In genomic region chr14:54651018-54651351, GRCh38 we compare ENCODE assay signal across 12 cellular contexts.
DNase-seq lines count a peak whose midpoint lies in the region; ATAC-seq and TF ChIP-seq lines count a peak whose summit lies in the region.
"Had no signal": no experiment of that assay in that cellular context is flagged by ENCODE, and none has a peak within 500 bp of the region (broad histone marks: within the 10 kb centered on the region; RNA-seq: fewer than 3 reads in every experiment).

No MANE protein-coding gene starts in this region.

- peak overlapping the region; percentile 91 for H3K27ac Mint-ChIP-seq in mesothelial cell of epicardium
- H3K27ac Mint-ChIP-seq: T-helper 1 cell treated with Interleukin-12 subunit alpha and Interleukin-12 subunit beta and Interleukin-4 antibody, amounts not matched to agents 30 μg/mL and 1 μg/mL, for 36 hours had no signal

- H3K27ac ChIP-seq in HUES6 (ENCODE audit: low read depth, low read length) (peak overlapping the region; percentile 96), coronary artery (peak overlapping the region; percentile 89 to 90), thoracic aorta (peak overlapping the region; percentile 90)

- H3K36me3 Mint-ChIP-seq in mesothelial cell of epicardium = no peaks in the 10 kb centered on the region

- H3K27me3 ChIP-seq in HUES6 (ENCODE audit: control insufficient read depth, insufficient read depth, low read length) (no peaks in the 10 kb centered on the region), thoracic aorta (replicated peaks; ENCODE audit: insufficient read depth) (no peaks in the 10 kb centered on the region)

- peaks cover 57% of the 10 kb centered on the region for H3K4me1 ChIP-seq in HUES6 (ENCODE audit: control insufficient read depth, insufficient read depth, low read length)
- peaks cover 49 to 84% of the 10 kb centered on the region in 2 donors for H3K4me1 ChIP-seq in thoracic aorta (ENCODE audit: control insufficient read depth in 1 of 2, low read depth in 2 of 2)

- no peaks in the 10 kb centered on the region for H3K9me3 ChIP-seq in HUES6 (ENCODE audit: control insufficient read depth, insufficient read depth, low read depth, low read length)
- no peaks in the 10 kb centered on the region for H3K9me3 ChIP-seq in thoracic aorta

- no peaks in the 10 kb centered on the region for H3K27me3 Mint-ChIP-seq in mesothelial cell of epicardium (ENCODE audit: low read depth)

- no peaks in the 10 kb centered on the region for H3K9me3 Mint-ChIP-seq in mesothelial cell of epicardium
- H3K9me3 Mint-ChIP-seq: T-helper 1 cell treated with Interleukin-12 subunit alpha and Interleukin-12 subunit beta and Interleukin-4 antibody, amounts not matched to agents 30 μg/mL and 1 μg/mL, for 36 hours had no signal

- ATAC-seq in thoracic aorta (ENCODE audit: insufficient number of reproducible peaks, low FRiP score, low read depth) = no peak
- ATAC-seq in HG03460 (IDR thresholded peaks at IDR 0.05; ENCODE audit: unreplicated experiment) = no peak

- no peak overlapping the region for H3K4me3 Mint-ChIP-seq in mesothelial cell of epicardium
- H3K4me3 Mint-ChIP-seq: T-helper 1 cell treated with Interleukin-12 subunit alpha and Interleukin-12 subunit beta and Interleukin-4 antibody, amounts not matched to agents 30 μg/mL and 1 μg/mL, for 36 hours had no signal

- H3K36me3 ChIP-seq in HUES6 (ENCODE audit: control insufficient read depth, insufficient read depth, low read length) (no peaks in the 10 kb centered on the region), thoracic aorta (no peaks in the 10 kb centered on the region)

- DNase-seq in coronary artery (ENCODE audit: low spot score) (no peak), mesothelial cell of epicardium (ENCODE audit: low spot score in 2 of 2, unreplicated experiment in 2 of 2) (no peak), thoracic aorta (ENCODE audit: low spot score) (no peak), occipital lobe (lab: John Stamatoyannopoulos, UW) (no peak), kidney tubule cell (ENCODE audit: low spot score) (no peak), NCI-H1436 treated with DMSO at 0.1 percent for 48 hours (lab: John Stamatoyannopoulos, UW) (no peak)
- DNase-seq: NCI-H1092; NCI-H69; stimulated activated naive CD4-positive, alpha-beta T cell had no signal

- H3K9ac ChIP-seq in HUES6 (ENCODE audit: low read length) = peak overlapping the region; percentile 9

- H3K4me1 Mint-ChIP-seq in mesothelial cell of epicardium = peaks cover 28% of the 10 kb centered on the region

- H3K4me3 ChIP-seq in HUES6 (ENCODE audit: low read depth, low read length) (peak overlapping the region; percentile 3; the same call in 1 of the 2 replicates), coronary artery (peak overlapping the region; percentile 29), thoracic aorta (peak overlapping the region; percentile 50)

- TF ChIP-seq CTCF in coronary artery (IDR thresholded peaks at IDR 0.05) (no peak), mesothelial cell of epicardium (IDR thresholded peaks at IDR 0.05; ENCODE audit: unreplicated experiment) (no peak), thoracic aorta (IDR thresholded peaks at IDR 0.05) (no peak)
